Comparison of ENCODE assay signal across 8 cellular contexts in the genomic region with DNA sequence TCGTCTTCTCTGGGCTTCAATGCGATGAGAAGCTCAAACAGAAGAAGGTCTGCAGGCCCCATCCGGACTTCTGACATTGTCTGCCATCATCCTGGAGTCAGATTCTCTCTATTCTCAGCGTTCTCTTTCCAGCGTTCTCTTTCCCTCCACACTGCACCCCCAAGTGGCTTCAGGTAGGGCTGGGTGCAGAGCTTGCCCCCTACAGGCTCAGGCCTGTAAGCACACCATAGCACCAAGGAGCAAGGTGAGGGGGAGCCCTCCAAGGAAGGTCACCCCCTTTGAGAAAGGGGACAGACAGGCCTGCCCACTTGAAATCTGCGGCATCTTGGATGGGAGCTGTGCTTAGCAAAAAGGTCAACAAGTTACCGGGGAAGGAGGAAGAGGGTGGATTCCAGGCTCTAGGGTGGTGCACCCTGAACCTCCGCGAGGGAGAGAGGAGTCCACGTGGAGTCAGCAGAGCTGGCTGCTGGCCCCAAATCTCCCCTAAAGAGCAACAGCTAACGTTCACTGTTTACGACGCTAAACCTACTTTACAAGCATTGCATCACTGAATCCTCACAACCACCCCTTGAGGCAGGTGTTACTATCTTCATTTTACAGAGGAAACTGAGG. TPM values are rescaled to one million over a fixed set of nuclear protein-coding genes. Genes with fewer than 3 reads are reported as not detected.
DNase-seq lines count a peak whose midpoint lies in the region; ATAC-seq and TF ChIP-seq lines count a peak whose summit lies in the region.

No MANE protein-coding gene starts in this region.

- CTCF ChIA-PET in WTC11 (lab: Charles Lee): interaction anchor here (0.5 to 8.1 kb wide), 49 partner anchors 9 to 599 kb away, joined by 3 to 305 read pairs (median 6); a partner anchor contains a TSS

- H3K27me3 ChIP-seq in gastrocnemius medialis: no peaks in the 10 kb centered on the region

- H3K9me3 Mint-ChIP-seq in WTC11: no peaks in the 10 kb centered on the region

- no peak for TF ChIP-seq POLR2A in gastrocnemius medialis (IDR thresholded peaks at IDR 0.05)

- intact Hi-C loops in gastrocnemius medialis (cut with DNase I; ENCODE audit: low total_unique reads): loop anchor here (1.0 to 10.0 kb wide), 4 partner anchors 46 to 727 kb away; a partner anchor contains a TSS

- peak overlapping the region; percentile 5 to 57 (median 29) for H3K27ac ChIP-seq in gastrocnemius medialis

- H3K36me3 Mint-ChIP-seq in WTC11: peaks cover 42% of the 10 kb centered on the region

- peaks cover 8 to 14% of the 10 kb centered on the region in 2 donors for H3K4me1 ChIP-seq in gastrocnemius medialis

- DNase-seq in WTC11 (ENCODE audit: low spot score): peak; percentile 56
- no peak for DNase-seq in fibroblast of the aortic adventitia (ENCODE audit: low read depth)
- DNase-seq in gastrocnemius medialis: no peak
- no peak for DNase-seq in NCI-H2081 treated with DMSO at 0.1 percent for 48 hours (lab: John Stamatoyannopoulos, UW)
- DNase-seq in NCI-H1092 (lab: John Stamatoyannopoulos, UW): no peak
- no peak for DNase-seq in hippocampal formation (lab: John Stamatoyannopoulos, UW)

- ATAC-seq in HG02870 (IDR thresholded peaks at IDR 0.05; ENCODE audit: unreplicated experiment) (peak; percentile 59), WTC11 (peak; percentile 90), gastrocnemius medialis (peak; percentile 40 to 73)

- no peaks in the 10 kb centered on the region for H3K27me3 Mint-ChIP-seq in WTC11 (ENCODE audit: low read depth)

- H3K4me3 Mint-ChIP-seq in WTC11: no peak overlapping the region

- TF ChIP-seq CTCF in GM12873 (IDR thresholded peaks at IDR 0.05; ENCODE audit: insufficient read depth, low read depth, low read length, missing control alignments) (peak; percentile 91), WTC11 (IDR thresholded peaks at IDR 0.05) (peak; percentile 74), fibroblast of the aortic adventitia (IDR thresholded peaks at IDR 0.05; ENCODE audit: insufficient read depth, low read length) (peak; percentile 92), gastrocnemius medialis (IDR thresholded peaks at IDR 0.05 in 4 of 5, conservative IDR thresholded peaks at IDR 0.05 in 1 of 5) (peak; percentile 77 to 96 (median 90))

- POLR2A ChIA-PET in WTC11 (lab: Charles Lee): interaction anchor here (0.6 to 0.8 kb wide), 2 partner anchors 9 to 45 kb away, joined by 3 to 4 read pairs; no protein-coding TSS in a partner anchor

- no peaks in the 10 kb centered on the region for H3K4me1 Mint-ChIP-seq in WTC11

- H3K4me3 ChIP-seq in fibroblast of the aortic adventitia (ENCODE audit: low read depth, low read length): no peak overlapping the region
- H3K4me3 ChIP-seq in gastrocnemius medialis: no peak overlapping the region

- in situ Hi-C loops in gastrocnemius medialis (cut with MboI; ENCODE audit: low sequenced_read_pairs in 4 of 4): loop anchor here in 2 of 4 donors (5.0 kb wide), 2 partner anchors 41 to 46 kb away; no protein-coding TSS in a partner anchor

- H3K36me3 ChIP-seq in gastrocnemius medialis: peaks cover 0 to 69% of the 10 kb centered on the region in 2 donors

- no peaks in the 10 kb centered on the region for H3K9me3 ChIP-seq in gastrocnemius medialis

- H3K27ac Mint-ChIP-seq in WTC11: no peak overlapping the region; the same call in 1 of the 2 replicates

TF ChIP-seq in WTC11, 78 proteins besides CTCF, POLR2A, EP300 and RAD21:
- TF ChIP-seq NR3C1 (CRISPR knock-in tag; conservative IDR thresholded peaks at IDR 0.05; ENCODE audit: low read depth): no peak

RNA-seq across cellular contexts. Expression of a gene that starts 27.5 kb away (rescaled TPM):
- 24.5 to 26.9 TPM (median 26.2 TPM) in 3 replicates for total RNA-seq in WTC11 (2021)
- total RNA-seq in fibroblast of the aortic adventitia (ENCODE audit: low replicate concordance): 11.3 and 53.1 TPM in 2 replicates
- 1,000 to 10,000 TPM in 1 of 4 donors, 100 to 1,000 TPM in 3; 504 to 1,227 (median 655) TPM for total RNA-seq in gastrocnemius medialis

RNA-seq across cellular contexts. Expression of a gene that starts 32.9 kb away (rescaled TPM):
- 41.1 to 48.9 TPM (median 47.0 TPM) in 3 replicates for total RNA-seq in WTC11 (2021)
- total RNA-seq in fibroblast of the aortic adventitia (ENCODE audit: low replicate concordance): 33.7 and 42.9 TPM in 2 replicates
- total RNA-seq in gastrocnemius medialis: 100 to 1,000 TPM; 112 to 228 (median 188) TPM
